8 cellular contexts compared by ENCODE assay signal in genomic region chr2:169362346-169363026, GRCh38. TPM values are rescaled to one million over a fixed set of nuclear protein-coding genes. Genes with fewer than 3 reads are reported as not detected.
DNase-seq lines count a peak whose midpoint lies in the region; ATAC-seq, FAIRE-seq and TF ChIP-seq lines count a peak whose summit lies in the region.

LRP2 (minus strand) TSS chr2:169362534; CDS start chr2:169362399, 135 bp downstream.

- H3K27ac Mint-ChIP-seq in central memory CD8-positive, alpha-beta T cell (ENCODE audit: low read depth) = no peak within 1 kb of the TSS

- no peak for TF ChIP-seq RAD21 in HepG2 (CRISPR knock-in tag; IDR thresholded peaks at IDR 0.05)

- no peak for TF ChIP-seq POLR2A in HepG2 (IDR thresholded peaks at IDR 0.05; ENCODE audit: insufficient read depth in 1 of 2, low read depth in 2 of 2, low read length in 2 of 2)

- no peaks in the 10 kb centered on the region for H3K36me3 ChIP-seq in HepG2 (replicated peaks in 1 of 2; ENCODE audit: control insufficient read depth in 1 of 2, insufficient read depth in 2 of 2, low read length in 2 of 2)
- H3K36me3 ChIP-seq in OCI-LY7 (ENCODE audit: insufficient read depth, low read length) = no peaks in the 10 kb centered on the region

- peaks cover 13% of the 10 kb centered on the region for H3K36me3 Mint-ChIP-seq in central memory CD8-positive, alpha-beta T cell (ENCODE audit: insufficient read depth)

- TF ChIP-seq EP300 in HepG2 (IDR thresholded peaks at IDR 0.05; ENCODE audit: low read depth in 2 of 2, low read length in 2 of 2) (no peak), HepG2 (CRISPR knock-in tag; IDR thresholded peaks at IDR 0.05; ENCODE audit: borderline replicate concordance) (no peak)

- H3K4me1 Mint-ChIP-seq in central memory CD8-positive, alpha-beta T cell = peaks cover 41% of the 10 kb centered on the region

- peak within 1 kb of the TSS; percentile 46 to 67 (median 58) for H3K4me3 ChIP-seq in HepG2 (replicated peaks in 1 of 3; ENCODE audit: insufficient read depth in 1 of 3, low read depth in 2 of 3, low read length in 3 of 3)
- no peak within 1 kb of the TSS for H3K4me3 ChIP-seq in OCI-LY7 (ENCODE audit: low read depth, low read length, poor library complexity, severe bottlenecking)

- TF ChIP-seq CTCF in HepG2 (CRISPR knock-in tag; IDR thresholded peaks at IDR 0.05) = peak; percentile 42; the same call in 1 of the 2 replicates
- TF ChIP-seq CTCF in OCI-LY7 (conservative IDR thresholded peaks at IDR 0.05; ENCODE audit: low read length) = no peak

- CTCF ChIA-PET in HepG2 (lab: Yijun Ruan, JAX; ENCODE audit: low intra/inter-chr PET ratio, low total read pairs) = no interaction called here
- CTCF ChIA-PET in OCI-LY7 (lab: Charles Lee; ENCODE audit: unreplicated experiment) = no interaction called here

- no peaks in the 10 kb centered on the region for H3K9me2 ChIP-seq in OCI-LY7 (ENCODE audit: insufficient read depth, low read length)

- no peaks in the 10 kb centered on the region for H3K9me3 ChIP-seq in HepG2 (ENCODE audit: low read length)
- H3K9me3 ChIP-seq in OCI-LY7 (ENCODE audit: low read length) = no peaks in the 10 kb centered on the region

- POLR2A ChIA-PET in HepG2 (lab: Yijun Ruan, JAX) = no interaction called here
- POLR2A ChIA-PET in OCI-LY7 (lab: Charles Lee) = no interaction called here

- ATAC-seq in central memory CD8-positive, alpha-beta T cell (replicated peaks; ENCODE audit: extremely low read depth, poor library complexity, severe bottlenecking) = no peak
- peak; percentile 59 for ATAC-seq in HepG2
- ATAC-seq in HG02885 (IDR thresholded peaks at IDR 0.05; ENCODE audit: poor library complexity, unreplicated experiment) = no peak

- DNase-seq in GM03348 (ENCODE audit: low spot score) (peak; percentile 20), SK-MEL-5 (ENCODE audit: low read depth, low spot score) (peak; percentile 28), HepG2 (ENCODE audit: low spot score) (peak; percentile 15), NCI-H2081 treated with DMSO at 0.1 percent for 48 hours (lab: John Stamatoyannopoulos, UW) (no peak), OCI-LY7 (ENCODE audit: low spot score) (no peak)
- peak; percentile 16 to 18 for DNase-seq in central memory CD8-positive, alpha-beta T cell (ENCODE audit: low spot score in 2 of 2)
- DNase-seq in stimulated activated CD4-positive, alpha-beta T cell treated with anti-CD3 and anti-CD28 coated beads, Interleukin-4, amount 100 ng/mL, for 24 hours = peak; percentile 11

- no peaks in the 10 kb centered on the region for H3K9me3 Mint-ChIP-seq in central memory CD8-positive, alpha-beta T cell

- H2AFZ ChIP-seq in HepG2 (ENCODE audit: low read length) (no peak within 1 kb of the TSS), OCI-LY7 (ENCODE audit: low read length) (no peak within 1 kb of the TSS)

- BruUV-seq in HepG2 (replicated peaks; lab: Mats Ljungman, UMichigan) (no TSS peak), OCI-LY7 (replicated peaks; lab: Mats Ljungman, UMichigan) (no TSS peak)

- no peaks in the 10 kb centered on the region for H3K79me2 ChIP-seq in HepG2 (ENCODE audit: insufficient read depth, low read length)
- H3K79me2 ChIP-seq in OCI-LY7 (ENCODE audit: insufficient read depth, low read depth, low read length) = no peaks in the 10 kb centered on the region

- intact Hi-C loops in HepG2 (cut with micrococcal nuclease; ENCODE audit: unreplicated experiment) = no loop called here
- intact Hi-C loops in OCI-LY7 (cut with micrococcal nuclease; ENCODE audit: unreplicated experiment) = no loop called here

- H3K9ac ChIP-seq in HepG2 (ENCODE audit: insufficient read depth, low read depth, low read length) = no peak within 1 kb of the TSS

- H4K20me1 ChIP-seq in HepG2 (ENCODE audit: insufficient read depth, low read length) (no peaks in the 10 kb centered on the region), OCI-LY7 (ENCODE audit: insufficient read depth, low read length) (no peaks in the 10 kb centered on the region)

- H3K27me3 Mint-ChIP-seq in central memory CD8-positive, alpha-beta T cell = peaks cover 60% of the 10 kb centered on the region

- no peak for FAIRE-seq in HepG2 (lab: Jason Lieb, UNC)

- H3K4me2 ChIP-seq in HepG2 (ENCODE audit: low read depth, low read length) (peak within 1 kb of the TSS; percentile 84), OCI-LY7 (ENCODE audit: low read length) (no peak within 1 kb of the TSS)

- peak within 1 kb of the TSS; percentile 82 for H3K4me3 Mint-ChIP-seq in central memory CD8-positive, alpha-beta T cell

- H3K27ac ChIP-seq in HepG2 (ENCODE audit: extremely low read length, insufficient read depth, low read length) (no peak within 1 kb of the TSS), OCI-LY7 (ENCODE audit: low read depth, low read length, poor library complexity, severe bottlenecking) (no peak within 1 kb of the TSS)

- WGBS in HepG2 (ENCODE audit: low lambda C conversion rate) = 4% methylated on average over 45 of the region's 63 CpGs

- peaks cover 42% of the 10 kb centered on the region for H3K4me1 ChIP-seq in HepG2 (ENCODE audit: insufficient read depth, low read length)
- H3K4me1 ChIP-seq in OCI-LY7 (ENCODE audit: insufficient read depth, low read length, poor library complexity, severe bottlenecking) = peaks cover 3% of the 10 kb centered on the region

- H3K27me3 ChIP-seq in HepG2 (ENCODE audit: control insufficient read depth in 1 of 2, insufficient read depth in 2 of 2, low read length in 2 of 2) = peaks cover 25 to 62% of the 10 kb centered on the region in 2 experiments; a peak in 4 of 5 replicates

- in situ Hi-C loops in SK-MEL-5 (cut with HindIII; ENCODE audit: low pct_unique_long_range_greater_than_20kb, low sequenced_read_pairs) = no loop called here
- in situ Hi-C loops in HepG2 (cut with HindIII; ENCODE audit: extremely low pct_ligation_motif_present, low pct_unique_long_range_greater_than_20kb) = no loop called here

TF ChIP-seq in HepG2, 621 proteins besides CTCF, POLR2A, EP300 and RAD21 (continues in another document):
- TF ChIP-seq TEAD3 (CRISPR knock-in tag; optimal IDR thresholded peaks at IDR 0.05; ENCODE audit: borderline replicate concordance) (peak; percentile 73), SAFB2 (CRISPR knock-in tag; IDR thresholded peaks at IDR 0.05; ENCODE audit: borderline replicate concordance, low read depth) (0 out of 2 replicates have a peak, but pooled peaks have one; percentile 4), FOXC1 (CRISPR knock-in tag; IDR thresholded peaks at IDR 0.05; ENCODE audit: borderline replicate concordance) (no peak), ZMYM2 (CRISPR knock-in tag; IDR thresholded peaks at IDR 0.05) (0 out of 2 replicates have a peak, but pooled peaks have one; percentile 48), ZBTB38 (CRISPR knock-in tag; IDR thresholded peaks at IDR 0.05) (peak; percentile 29; the same call in 1 of the 2 replicates), XRCC5 (optimal IDR thresholded peaks at IDR 0.05; ENCODE audit: low read length) (peak; percentile 56), ZNF510 (CRISPR knock-in tag; IDR thresholded peaks at IDR 0.05; ENCODE audit: low read depth) (0 out of 2 replicates have a peak, but pooled peaks have one; percentile 40), PHF21A (CRISPR knock-in tag; IDR thresholded peaks at IDR 0.05) (peak; percentile 62), ZNF430 (CRISPR knock-in tag; IDR thresholded peaks at IDR 0.05) (0 out of 2 replicates have a peak, but pooled peaks have one; percentile 50)
- TF ChIP-seq, protein P1, sequence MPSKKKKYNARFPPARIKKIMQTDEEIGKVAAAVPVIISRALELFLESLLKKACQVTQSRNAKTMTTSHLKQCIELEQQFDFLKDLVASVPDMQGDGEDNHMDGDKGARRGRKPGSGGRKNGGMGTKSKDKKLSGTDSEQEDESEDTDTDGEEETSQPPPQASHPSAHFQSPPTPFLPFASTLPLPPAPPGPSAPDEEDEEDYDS (CRISPR knock-in tag; IDR thresholded peaks at IDR 0.05) = no peak
- TF ChIP-seq, protein P2, sequence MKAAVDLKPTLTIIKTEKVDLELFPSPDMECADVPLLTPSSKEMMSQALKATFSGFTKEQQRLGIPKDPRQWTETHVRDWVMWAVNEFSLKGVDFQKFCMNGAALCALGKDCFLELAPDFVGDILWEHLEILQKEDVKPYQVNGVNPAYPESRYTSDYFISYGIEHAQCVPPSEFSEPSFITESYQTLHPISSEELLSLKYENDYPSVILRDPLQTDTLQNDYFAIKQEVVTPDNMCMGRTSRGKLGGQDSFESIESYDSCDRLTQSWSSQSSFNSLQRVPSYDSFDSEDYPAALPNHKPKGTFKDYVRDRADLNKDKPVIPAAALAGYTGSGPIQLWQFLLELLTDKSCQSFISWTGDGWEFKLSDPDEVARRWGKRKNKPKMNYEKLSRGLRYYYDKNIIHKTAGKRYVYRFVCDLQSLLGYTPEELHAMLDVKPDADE (CRISPR knock-in tag; IDR thresholded peaks at IDR 0.05) = peak; percentile 32; the same call in 1 of the 2 replicates

RNA-seq across cellular contexts. Expression of gene LRP2, which starts in this region (rescaled TPM):
- total RNA-seq in SK-MEL-5 (2014; rRNA removed; shearing (Covaris generic)) = 9.2 and 15.6 TPM in 2 replicates
- polyA plus RNA-seq in SK-MEL-5 (2015; cell fraction: cytosol; rRNA removed) = 30.9 and 40.4 TPM in 2 replicates
- 29.8 and 52.2 TPM in 2 replicates for polyA plus RNA-seq in SK-MEL-5 (2015; cell fraction: nucleus; rRNA removed)
- total RNA-seq in HepG2 (2016; rRNA removed; fragmentation: Illumina TruSeq; extraction: Trizol) = 0.03 and 0.15 TPM in 2 replicates
- not detected in 2 replicates for total RNA-seq in HepG2 (2016; cell fraction: cytosol; rRNA removed; fragmentation: Illumina TruSeq; extraction: Trizol; ENCODE audit: low read depth)
- 0.06 and 0.16 TPM in 2 replicates for total RNA-seq in HepG2 (2016; cell fraction: insoluble cytoplasmic fraction; rRNA removed; fragmentation: Illumina TruSeq; extraction: Trizol)
- 0.15 TPM in 1 of 2 replicates, not detected in the other for total RNA-seq in HepG2 (2016; cell fraction: membrane; rRNA removed; fragmentation: Illumina TruSeq; extraction: Trizol)
- total RNA-seq in HepG2 (2016; cell fraction: nucleus; rRNA removed; fragmentation: Illumina TruSeq; extraction: Trizol) = 0.09 and 0.16 TPM in 2 replicates
- 0.03 and 0.07 TPM in 2 replicates for polyA plus RNA-seq in HepG2 (2011; rRNA removed)
- 0.04 and 0.09 TPM in 2 replicates for polyA plus RNA-seq in HepG2 (2011; cell fraction: cytosol; rRNA removed)
- 0.02 and 0.14 TPM in 2 replicates for polyA plus RNA-seq in HepG2 (2011; cell fraction: nucleus; rRNA removed)
- 0.01 and 0.32 TPM in 2 replicates for polyA plus RNA-seq in HepG2 (2012)
- not detected in 2 replicates for polyA plus RNA-seq in HepG2 (2016; cell fraction: cytosol; fragmentation: Illumina TruSeq; extraction: Trizol; ENCODE audit: low read depth)
- 0.03 TPM in 1 of 2 replicates, not detected in the other for polyA plus RNA-seq in HepG2 (2016; cell fraction: insoluble cytoplasmic fraction; fragmentation: Illumina TruSeq; extraction: Trizol; ENCODE audit: low read depth)
- polyA plus RNA-seq in HepG2 (2016; cell fraction: membrane; fragmentation: Illumina TruSeq; extraction: Trizol; ENCODE audit: low read depth) = not detected in 2 replicates
- polyA plus RNA-seq in HepG2 (2016; cell fraction: nucleus; fragmentation: Illumina TruSeq; extraction: Trizol; ENCODE audit: insufficient read depth, low read depth) = not detected in 2 replicates
- polyA minus RNA-seq in HepG2 (2011; rRNA and poly(A)+ RNA removed; ENCODE audit: low replicate concordance) = 0.04 and 0.44 TPM in 2 replicates
- 0.10 and 0.18 TPM in 2 replicates for polyA minus RNA-seq in HepG2 (2011; cell fraction: cytosol; rRNA and poly(A)+ RNA removed)
- polyA minus RNA-seq in HepG2 (2011; cell fraction: nucleus; rRNA and poly(A)+ RNA removed) = 0.26 and 1.4 TPM in 2 replicates
- not detected in 2 replicates for total RNA-seq in OCI-LY7 (2014; rRNA removed; shearing (Covaris generic))
- total RNA-seq in OCI-LY7 (2022) = 0.06 and 0.89 TPM in 2 replicates

Comparison
In these comparisons a context has a peak if more than half of its experiments do, and no peak if none do; other contexts are left out.
1. DNase-seq: peak in GM03348 (single experiment), SK-MEL-5 (single experiment), central memory CD8-positive, alpha-beta T cell (2 of 2), HepG2 (single experiment) and stimulated activated CD4-positive, alpha-beta T cell treated with anti-CD3 and anti-CD28 coated beads, Interleukin-4, amount 100 ng/mL, for 24 hours (single experiment); none in NCI-H2081 treated with DMSO at 0.1 percent for 48 hours (single experiment) and OCI-LY7 (single experiment).